In genomic region chr6:133609404-133610270, GRCh38 we compare ENCODE assay signal across 12 cellular contexts.
DNase-seq lines count a peak whose midpoint lies in the region; ATAC-seq, FAIRE-seq and TF ChIP-seq lines count a peak whose summit lies in the region.
"Had no signal": no experiment of that assay in that cellular context is flagged by ENCODE, and none has a peak within 500 bp of the region (broad histone marks: within the 10 kb centered on the region; RNA-seq: fewer than 3 reads in every experiment).

No MANE protein-coding gene starts in this region.

- DNase-seq in ELR (ENCODE audit: low read depth) (peak; percentile 100), Panc1 (ENCODE audit: low read depth, low spot score) (peak; percentile 64), epithelial cell of esophagus (ENCODE audit: low read depth) (peak; percentile 95), non-pigmented ciliary epithelial cell (ENCODE audit: low read depth) (peak; percentile 100), spleen (no peak), substantia nigra (lab: John Stamatoyannopoulos, UW) (no peak), small intestine (no peak)
- no peak for DNase-seq in activated T-helper 1 cell treated with anti-CD3 and anti-CD28 coated beads, Interleukin-12 subunit alpha, Interleukin-12 subunit beta, Interleukin-2, Interleukin-4 antibody, amounts not matched to agents 30 ng/mL and 10 ng/mL and 1 ng/mL, durations not matched to agents 14 hours and 24 hours and 36 hours (ENCODE audit: low spot score)
- DNase-seq: activated CD8-positive, alpha-beta memory T cell treated with anti-CD3 and anti-CD28 coated beads, Interleukin-2, amount 50 U/mL, for 48 hours; NCI-H510A treated with DMSO at 0.1 percent for 48 hours; nucleus accumbens; T-helper 17 cell had no signal

- WGBS in spleen, 5 donors: 41 to 72% (median 60%) methylated on average over 2 of the region's 2 CpGs
- 17 to 40% (median 21%) methylated on average over 2 of the region's 2 CpGs for WGBS in small intestine, 3 donors

- in situ Hi-C loops in Panc1 (cut with HindIII; ENCODE audit: low pct_unique_long_range_greater_than_20kb, low sequenced_read_pairs): no loop called here

- H3K27me3 ChIP-seq in Panc1 (ENCODE audit: control insufficient read depth, insufficient read depth, low read length) (no peaks in the 10 kb centered on the region), spleen (replicated peaks in 1 of 7) (peaks cover 0 to 11% (median 0%) of the 10 kb centered on the region in 7 donors), small intestine (ENCODE audit: control insufficient read depth in 2 of 2, insufficient read depth in 2 of 2, low read length in 2 of 2) (no peaks in the 10 kb centered on the region)

- intact Hi-C loops in Panc1 (cut with micrococcal nuclease; ENCODE audit: unreplicated experiment) (no loop called here), spleen (cut with DNase I; ENCODE audit: low total_unique reads) (no loop called here)
- intact Hi-C loops in activated T-helper 1 cell treated with anti-CD3 and anti-CD28 coated beads, Interleukin-12 subunit alpha, Interleukin-12 subunit beta, Interleukin-2, Interleukin-4 antibody, amounts not matched to agents 30 ng/mL and 10 ng/mL and 1 ng/mL, durations not matched to agents 14 hours and 24 hours and 36 hours (cut with micrococcal nuclease): no loop called here

- H3K9me3 ChIP-seq in Panc1 (ENCODE audit: control insufficient read depth, insufficient read depth, low read depth, low read length): no peaks in the 10 kb centered on the region
- no peaks in the 10 kb centered on the region for H3K9me3 ChIP-seq in spleen
- no peaks in the 10 kb centered on the region for H3K9me3 ChIP-seq in small intestine (ENCODE audit: control insufficient read depth, low read depth)

- H3K9me3 Mint-ChIP-seq in activated T-helper 1 cell treated with anti-CD3 and anti-CD28 coated beads, Interleukin-12 subunit alpha, Interleukin-12 subunit beta, Interleukin-2, Interleukin-4 antibody, amounts not matched to agents 30 ng/mL and 10 ng/mL and 1 ng/mL, durations not matched to agents 14 hours and 24 hours and 36 hours: no peaks in the 10 kb centered on the region

- no peak for FAIRE-seq in small intestine (lab: Jason Lieb, UNC)

- no peak overlapping the region for H3K27ac ChIP-seq in Panc1 (ENCODE audit: low read length)
- H3K27ac ChIP-seq in spleen: no peak overlapping the region
- no peak overlapping the region for H3K27ac ChIP-seq in substantia nigra (ENCODE audit: low read depth, low read length, poor library complexity, severe bottlenecking)
- H3K27ac ChIP-seq in small intestine (ENCODE audit: low read depth in 1 of 2, low read length in 1 of 2): no peak overlapping the region

- H3K36me3 ChIP-seq in Panc1 (ENCODE audit: control insufficient read depth, insufficient read depth, low read length) (no peaks in the 10 kb centered on the region), spleen (no peaks in the 10 kb centered on the region), small intestine (ENCODE audit: control insufficient read depth in 2 of 2, insufficient read depth in 2 of 2, low read length in 2 of 2) (no peaks in the 10 kb centered on the region)

- H3K27me3 Mint-ChIP-seq in activated T-helper 1 cell treated with anti-CD3 and anti-CD28 coated beads, Interleukin-12 subunit alpha, Interleukin-12 subunit beta, Interleukin-2, Interleukin-4 antibody, amounts not matched to agents 30 ng/mL and 10 ng/mL and 1 ng/mL, durations not matched to agents 14 hours and 24 hours and 36 hours (ENCODE audit: insufficient read depth): no peaks in the 10 kb centered on the region
- H3K27me3 Mint-ChIP-seq: T-helper 17 cell had no signal

- TF ChIP-seq POLR2A in spleen (IDR thresholded peaks at IDR 0.05): no peak

- TF ChIP-seq CTCF in Panc1 (IDR thresholded peaks at IDR 0.05): no peak
- no peak for TF ChIP-seq CTCF in epithelial cell of esophagus (IDR thresholded peaks at IDR 0.05; ENCODE audit: insufficient read depth, low read depth, low read length, missing control alignments)
- no peak for TF ChIP-seq CTCF in spleen (IDR thresholded peaks at IDR 0.05 in 8 of 11, conservative IDR thresholded peaks at IDR 0.05 in 3 of 11)

- no TSS peak for BruUV-seq in Panc1 (replicated peaks; lab: Mats Ljungman, UMichigan)

- H3K36me3 Mint-ChIP-seq in activated T-helper 1 cell treated with anti-CD3 and anti-CD28 coated beads, Interleukin-12 subunit alpha, Interleukin-12 subunit beta, Interleukin-2, Interleukin-4 antibody, amounts not matched to agents 30 ng/mL and 10 ng/mL and 1 ng/mL, durations not matched to agents 14 hours and 24 hours and 36 hours (ENCODE audit: low read depth): no peaks in the 10 kb centered on the region

- no peak overlapping the region for H3K27ac Mint-ChIP-seq in activated T-helper 1 cell treated with anti-CD3 and anti-CD28 coated beads, Interleukin-12 subunit alpha, Interleukin-12 subunit beta, Interleukin-2, Interleukin-4 antibody, amounts not matched to agents 30 ng/mL and 10 ng/mL and 1 ng/mL, durations not matched to agents 14 hours and 24 hours and 36 hours
- H3K27ac Mint-ChIP-seq: T-helper 17 cell had no signal

- no peaks in the 10 kb centered on the region for H3K4me1 ChIP-seq in Panc1 (ENCODE audit: control insufficient read depth, insufficient read depth, low read length)
- H3K4me1 ChIP-seq in spleen: no peaks in the 10 kb centered on the region
- no peaks in the 10 kb centered on the region for H3K4me1 ChIP-seq in small intestine (ENCODE audit: control insufficient read depth in 2 of 2, insufficient read depth in 1 of 2, low read depth in 1 of 2, low read length in 1 of 2)

- ATAC-seq in Panc1: no peak
- ATAC-seq: T-helper 17 cell had no signal

- H3K4me1 Mint-ChIP-seq in activated T-helper 1 cell treated with anti-CD3 and anti-CD28 coated beads, Interleukin-12 subunit alpha, Interleukin-12 subunit beta, Interleukin-2, Interleukin-4 antibody, amounts not matched to agents 30 ng/mL and 10 ng/mL and 1 ng/mL, durations not matched to agents 14 hours and 24 hours and 36 hours (ENCODE audit: low read depth): no peaks in the 10 kb centered on the region
- H3K4me1 Mint-ChIP-seq: T-helper 17 cell had no signal

- CTCF ChIA-PET in Panc1 (lab: Charles Lee): no interaction called here

- H3K4me3 ChIP-seq in Panc1 (ENCODE audit: low read depth in 2 of 2, low read length in 2 of 2) (no peak overlapping the region), epithelial cell of esophagus (ENCODE audit: low read length) (no peak overlapping the region), spleen (no peak overlapping the region), small intestine (ENCODE audit: low read depth in 1 of 2, low read length in 2 of 2) (no peak overlapping the region)

- POLR2A ChIA-PET in Panc1 (lab: Charles Lee): no interaction called here

- H3K4me3 Mint-ChIP-seq in activated T-helper 1 cell treated with anti-CD3 and anti-CD28 coated beads, Interleukin-12 subunit alpha, Interleukin-12 subunit beta, Interleukin-2, Interleukin-4 antibody, amounts not matched to agents 30 ng/mL and 10 ng/mL and 1 ng/mL, durations not matched to agents 14 hours and 24 hours and 36 hours: no peak overlapping the region
- H3K4me3 Mint-ChIP-seq: T-helper 17 cell had no signal

Comparison
In these comparisons a context has a peak if more than half of its experiments do, and no peak if none do; other contexts are left out.
1. DNase-seq: peak in ELR (single experiment), Panc1 (single experiment), epithelial cell of esophagus (single experiment) and non-pigmented ciliary epithelial cell (single experiment); none in spleen (single experiment), substantia nigra (0 of 49), small intestine (single experiment) and activated T-helper 1 cell treated with anti-CD3 and anti-CD28 coated beads, Interleukin-12 subunit alpha, Interleukin-12 subunit beta, Interleukin-2, Interleukin-4 antibody, amounts not matched to agents 30 ng/mL and 10 ng/mL and 1 ng/mL, durations not matched to agents 14 hours and 24 hours and 36 hours (single experiment).